27 cellular contexts compared by ENCODE assay signal in the genomic region with DNA sequence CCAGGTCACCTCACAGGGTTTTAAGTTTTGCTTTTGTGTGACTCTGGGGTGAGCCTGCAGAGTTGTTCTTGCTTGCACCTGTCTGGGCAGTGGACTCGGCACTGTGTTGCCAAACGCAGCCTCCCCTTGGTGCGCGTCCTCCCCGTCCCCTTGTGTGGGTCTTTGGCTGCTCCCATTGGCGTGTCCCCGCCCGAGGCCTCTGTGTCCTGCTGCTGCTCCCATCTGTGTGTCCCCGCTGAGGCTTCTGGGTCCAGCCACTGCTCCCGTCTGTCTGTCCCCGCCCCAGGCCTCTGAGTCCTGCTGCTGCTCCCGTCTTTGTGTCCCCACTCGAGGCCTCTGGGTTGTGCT.
"Had no signal": no experiment of that assay in that cellular context is flagged by ENCODE, and none has a peak within 500 bp of the region (broad histone marks: within the 10 kb centered on the region; RNA-seq: fewer than 3 reads in every experiment).

No MANE protein-coding gene starts in this region.

- H3K4me1 ChIP-seq: colonic mucosa, gastroesophageal sphincter, spleen, transverse colon had no signal

- H3K4me1 Mint-ChIP-seq: activated CD4-positive, alpha-beta memory T cell treated with anti-CD3 and anti-CD28 coated beads, Interleukin-2, amount 10 ng/mL, durations not matched to agents 7 days and 5 days had no signal

- H3K4me3 Mint-ChIP-seq: activated CD4-positive, alpha-beta memory T cell treated with anti-CD3 and anti-CD28 coated beads, Interleukin-2, amount 10 ng/mL, durations not matched to agents 7 days and 5 days; activated CD4-positive, alpha-beta T cell treated with anti-CD3 and anti-CD28 coated beads, Interleukin-2, amount 10 ng/mL, durations not matched to agents 24 days and 14 days; activated CD8-positive, alpha-beta memory T cell treated with anti-CD3 and anti-CD28 coated beads, Interleukin-2, amount 10 ng/mL, durations not matched to agents 7 days and 5 days; activated naive CD8-positive, alpha-beta T cell; naive thymus-derived CD8-positive, alpha-beta T cell; T-helper 2 cell treated with Interferon-gamma antibody and Interleukin-4, amounts not matched to agents 5 μg/mL and 100 μg/mL, for 36 hours had no signal

- DNase-seq: activated CD4-positive, alpha-beta memory T cell treated with anti-CD3 and anti-CD28 coated beads, Interleukin-2, amount 10 ng/mL, durations not matched to agents 7 days and 5 days; activated CD4-positive, alpha-beta T cell treated with anti-CD3 and anti-CD28 coated beads, Interleukin-2, amount 10 ng/mL, durations not matched to agents 24 days and 14 days; activated CD8-positive, alpha-beta memory T cell treated with anti-CD3 and anti-CD28 coated beads, Interleukin-2, amount 10 ng/mL, durations not matched to agents 7 days and 5 days; activated naive CD4-positive, alpha-beta T cell treated with Interleukin-2 at 50 U/mL for 16 hours; activated T-cell treated with anti-CD3 and anti-CD28 coated beads, Interleukin-2, amount 50 U/mL, for 48 hours; anterior cingulate cortex; colonic mucosa; effector CD8-positive, alpha-beta T cell; erythroblast; head of caudate nucleus; hippocampal formation; left cardiac atrium; midbrain; naive thymus-derived CD8-positive, alpha-beta T cell; spleen; stimulated activated naive CD4-positive, alpha-beta T cell treated with Interleukin-2 at 50 U/mL for 16 hours; T-helper 1 cell; transverse colon had no signal

- FAIRE-seq: bronchial epithelial cell, keratinocyte had no signal

- H3K27me3 Mint-ChIP-seq: activated CD4-positive, alpha-beta memory T cell treated with anti-CD3 and anti-CD28 coated beads, Interleukin-2, amount 10 ng/mL, durations not matched to agents 7 days and 5 days; activated CD4-positive, alpha-beta T cell treated with anti-CD3 and anti-CD28 coated beads, Interleukin-2, amount 10 ng/mL, durations not matched to agents 24 days and 14 days; activated CD8-positive, alpha-beta memory T cell treated with anti-CD3 and anti-CD28 coated beads, Interleukin-2, amount 10 ng/mL, durations not matched to agents 7 days and 5 days; activated naive CD8-positive, alpha-beta T cell; naive thymus-derived CD8-positive, alpha-beta T cell had no signal

- H3K27me3 ChIP-seq: colonic mucosa, gastroesophageal sphincter, neutrophil, spleen, transverse colon had no signal

- H3K9me3 ChIP-seq: colonic mucosa, gastroesophageal sphincter, neutrophil, transverse colon had no signal

- H3K36me3 ChIP-seq: colonic mucosa had no signal

- H3K27ac ChIP-seq: colonic mucosa, gastroesophageal sphincter, neutrophil, spleen, transverse colon, VCaP had no signal

- H3K27ac Mint-ChIP-seq: activated CD4-positive, alpha-beta memory T cell treated with anti-CD3 and anti-CD28 coated beads, Interleukin-2, amount 10 ng/mL, durations not matched to agents 7 days and 5 days; activated CD4-positive, alpha-beta T cell treated with anti-CD3 and anti-CD28 coated beads, Interleukin-2, amount 10 ng/mL, durations not matched to agents 24 days and 14 days; activated naive CD8-positive, alpha-beta T cell; activated T-helper 2 cell treated with anti-CD3 and anti-CD28 coated beads, Interferon-gamma antibody, Interleukin-2, Interleukin-4, amounts not matched to agents 10 μg/mL and 5 μg/mL and 100 μg/mL, durations not matched to agents 14 hours and 24 hours and 36 hours; T-helper 2 cell treated with Interferon-gamma antibody and Interleukin-4, amounts not matched to agents 5 μg/mL and 100 μg/mL, for 36 hours had no signal

- H3K4me3 ChIP-seq: colonic mucosa, gastroesophageal sphincter, spleen, transverse colon had no signal

- ATAC-seq: activated CD4-positive, CD25-positive, alpha-beta regulatory T cell treated with anti-CD3 and anti-CD28 coated beads, Interleukin-2, amount 50 U/mL, for 24 hours; activated CD8-positive, alpha-beta memory T cell treated with anti-CD3 and anti-CD28 coated beads, Interleukin-2, amount 10 ng/mL, durations not matched to agents 7 days and 5 days; gastroesophageal sphincter; naive thymus-derived CD8-positive, alpha-beta T cell had no signal
